Comparison of ENCODE assay signal across 8 cellular contexts in the genomic region with DNA sequence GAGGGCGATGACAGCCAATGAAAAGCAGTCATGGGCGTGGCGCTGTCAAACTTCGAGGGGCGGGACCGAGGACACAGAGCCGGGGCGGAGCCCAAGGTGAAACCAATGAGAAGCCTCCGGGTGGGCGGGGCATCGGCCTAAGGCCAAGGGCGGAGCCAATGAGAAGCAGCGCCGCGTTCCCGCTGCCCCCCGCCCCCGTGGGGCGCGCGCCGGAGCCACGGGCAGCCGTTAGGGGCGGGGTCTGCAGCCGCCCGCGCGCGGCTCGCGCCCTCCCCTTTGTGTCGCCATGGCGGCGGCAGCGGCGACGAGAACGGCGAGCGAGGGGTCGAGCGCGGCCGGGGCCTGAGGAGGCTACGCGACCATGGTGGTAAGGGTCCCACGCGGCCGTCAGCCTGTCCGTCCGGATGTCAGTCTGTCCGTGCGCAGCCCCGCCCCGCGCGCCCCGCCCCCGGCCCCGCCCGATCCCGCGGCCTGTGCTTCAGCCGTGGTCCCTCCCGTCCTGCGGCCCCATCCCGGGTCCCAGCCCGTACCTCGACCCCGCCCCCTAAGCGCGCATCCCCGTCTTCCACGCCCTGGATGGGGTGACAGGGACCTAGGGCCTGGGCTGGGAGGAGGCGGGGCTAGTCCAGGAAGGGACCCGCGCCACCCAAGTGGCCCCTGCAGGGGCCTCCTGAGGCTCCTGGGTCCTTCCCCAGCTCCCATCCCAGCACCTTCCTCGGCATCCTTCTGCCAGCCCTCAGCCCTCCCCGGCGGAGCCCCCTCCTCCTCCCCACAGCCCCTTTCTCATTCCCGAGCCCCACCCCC. TPM values are rescaled to one million over a fixed set of nuclear protein-coding genes. Genes with fewer than 3 reads are reported as not detected.
DNase-seq lines count a peak whose midpoint lies in the region; FAIRE-seq and TF ChIP-seq lines count a peak whose summit lies in the region.

A gene with protein sequence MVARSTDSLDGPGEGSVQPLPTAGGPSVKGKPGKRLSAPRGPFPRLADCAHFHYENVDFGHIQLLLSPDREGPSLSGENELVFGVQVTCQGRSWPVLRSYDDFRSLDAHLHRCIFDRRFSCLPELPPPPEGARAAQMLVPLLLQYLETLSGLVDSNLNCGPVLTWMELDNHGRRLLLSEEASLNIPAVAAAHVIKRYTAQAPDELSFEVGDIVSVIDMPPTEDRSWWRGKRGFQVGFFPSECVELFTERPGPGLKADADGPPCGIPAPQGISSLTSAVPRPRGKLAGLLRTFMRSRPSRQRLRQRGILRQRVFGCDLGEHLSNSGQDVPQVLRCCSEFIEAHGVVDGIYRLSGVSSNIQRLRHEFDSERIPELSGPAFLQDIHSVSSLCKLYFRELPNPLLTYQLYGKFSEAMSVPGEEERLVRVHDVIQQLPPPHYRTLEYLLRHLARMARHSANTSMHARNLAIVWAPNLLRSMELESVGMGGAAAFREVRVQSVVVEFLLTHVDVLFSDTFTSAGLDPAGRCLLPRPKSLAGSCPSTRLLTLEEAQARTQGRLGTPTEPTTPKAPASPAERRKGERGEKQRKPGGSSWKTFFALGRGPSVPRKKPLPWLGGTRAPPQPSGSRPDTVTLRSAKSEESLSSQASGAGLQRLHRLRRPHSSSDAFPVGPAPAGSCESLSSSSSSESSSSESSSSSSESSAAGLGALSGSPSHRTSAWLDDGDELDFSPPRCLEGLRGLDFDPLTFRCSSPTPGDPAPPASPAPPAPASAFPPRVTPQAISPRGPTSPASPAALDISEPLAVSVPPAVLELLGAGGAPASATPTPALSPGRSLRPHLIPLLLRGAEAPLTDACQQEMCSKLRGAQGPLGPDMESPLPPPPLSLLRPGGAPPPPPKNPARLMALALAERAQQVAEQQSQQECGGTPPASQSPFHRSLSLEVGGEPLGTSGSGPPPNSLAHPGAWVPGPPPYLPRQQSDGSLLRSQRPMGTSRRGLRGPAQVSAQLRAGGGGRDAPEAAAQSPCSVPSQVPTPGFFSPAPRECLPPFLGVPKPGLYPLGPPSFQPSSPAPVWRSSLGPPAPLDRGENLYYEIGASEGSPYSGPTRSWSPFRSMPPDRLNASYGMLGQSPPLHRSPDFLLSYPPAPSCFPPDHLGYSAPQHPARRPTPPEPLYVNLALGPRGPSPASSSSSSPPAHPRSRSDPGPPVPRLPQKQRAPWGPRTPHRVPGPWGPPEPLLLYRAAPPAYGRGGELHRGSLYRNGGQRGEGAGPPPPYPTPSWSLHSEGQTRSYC (plus strand): TSS at position 267 of the 804 bp plus-strand sequence. CDS start 95 bp downstream, at position 362.

- H3K36me3 Mint-ChIP-seq in HFFc6 (ENCODE audit: low read depth), result no peaks in the 10 kb centered on the region

- no peak within 1 kb of the TSS for H2BK12ac ChIP-seq in neuronal stem cell (ENCODE audit: low read length)

- no peak within 1 kb of the TSS for H3K27ac ChIP-seq in neuronal stem cell (replicated peaks; ENCODE audit: low read length)
- H3K27ac ChIP-seq in subcutaneous abdominal adipose tissue (ENCODE audit: low read depth, low read length), result no peak within 1 kb of the TSS

- in situ Hi-C loops in SK-MEL-5 (cut with HindIII; ENCODE audit: low pct_unique_long_range_greater_than_20kb, low sequenced_read_pairs), result no loop called here

- peaks cover 19 to 20% of the 10 kb centered on the region in 2 donors for H3K4me1 ChIP-seq in neuronal stem cell (ENCODE audit: control insufficient read depth in 2 of 2, insufficient read depth in 1 of 2, low read depth in 1 of 2, low read length in 2 of 2)
- H3K4me1 ChIP-seq in subcutaneous abdominal adipose tissue (ENCODE audit: control insufficient read depth in 5 of 5, insufficient read depth in 5 of 5, low read length in 5 of 5), result peaks cover 5 to 18% (median 10%) of the 10 kb centered on the region in 5 donors

- peak within 1 kb of the TSS; percentile 36 for H3K27ac Mint-ChIP-seq in HFFc6

- H3K4me3 ChIP-seq in neuronal stem cell (ENCODE audit: low read length in 2 of 2), result peak within 1 kb of the TSS; percentile 66 to 98
- H3K4me3 ChIP-seq in subcutaneous abdominal adipose tissue (ENCODE audit: low read depth in 1 of 5, low read length in 5 of 5), result peak within 1 kb of the TSS; percentile 67 to 77 (median 72)

- peak within 1 kb of the TSS; percentile 88 for H3K4me3 Mint-ChIP-seq in HFFc6

- no peak within 1 kb of the TSS for H3K4ac ChIP-seq in neuronal stem cell (ENCODE audit: low read length)

- TF ChIP-seq CTCF in HFFc6 (IDR thresholded peaks at IDR 0.05), result no peak

- H3K9me3 ChIP-seq in neuronal stem cell (replicated peaks in 1 of 2; ENCODE audit: control insufficient read depth in 2 of 2, insufficient read depth in 1 of 2, low read depth in 1 of 2, low read length in 2 of 2) (no peaks in the 10 kb centered on the region), subcutaneous abdominal adipose tissue (ENCODE audit: control insufficient read depth in 5 of 5, low read length in 5 of 5) (no peaks in the 10 kb centered on the region)

- peak within 1 kb of the TSS; percentile 67 for H3K4me2 ChIP-seq in neuronal stem cell (ENCODE audit: insufficient read depth, low read length, poor library complexity, severe bottlenecking)

- H3K79me1 ChIP-seq in neuronal stem cell (ENCODE audit: low read depth, low read length), result peaks cover 2% of the 10 kb centered on the region

- H3K18ac ChIP-seq in neuronal stem cell (ENCODE audit: low read length), result peak within 1 kb of the TSS; percentile 90

- H2AFZ ChIP-seq in neuronal stem cell (ENCODE audit: low read length), result peak within 1 kb of the TSS; percentile 89

- no peak within 1 kb of the TSS for H3K14ac ChIP-seq in neuronal stem cell (ENCODE audit: low read length)

- H3K9ac ChIP-seq in neuronal stem cell (ENCODE audit: low read depth, low read length, poor library complexity) (peak within 1 kb of the TSS; percentile 96), subcutaneous abdominal adipose tissue (ENCODE audit: low read length in 5 of 5) (peak within 1 kb of the TSS in 3 of 5 donors; percentile 34 to 52 (median 39))

- no peaks in the 10 kb centered on the region for H3K27me3 ChIP-seq in neuronal stem cell (ENCODE audit: control insufficient read depth in 3 of 3, insufficient read depth in 3 of 3, low read depth in 1 of 3, low read length in 3 of 3)
- no peaks in the 10 kb centered on the region for H3K27me3 ChIP-seq in subcutaneous abdominal adipose tissue (ENCODE audit: control insufficient read depth in 5 of 5, insufficient read depth in 4 of 5, low read length in 5 of 5)

- H2AK5ac ChIP-seq in neuronal stem cell (ENCODE audit: low read depth, low read length), result peak within 1 kb of the TSS; percentile 60

- peak within 1 kb of the TSS; percentile 93 for H2BK5ac ChIP-seq in neuronal stem cell (ENCODE audit: low read length)

- peak within 1 kb of the TSS; percentile 4 for H2BK15ac ChIP-seq in neuronal stem cell (ENCODE audit: low read length)

- no peak within 1 kb of the TSS for H4K8ac ChIP-seq in neuronal stem cell (ENCODE audit: low read depth, low read length)

- peak; percentile 92 for DNase-seq in GM04504 (ENCODE audit: low read depth)
- peak; percentile 95 for DNase-seq in HFFc6
- peak; percentile 99 for DNase-seq in NAMALWA (ENCODE audit: low spot score)
- peak; percentile 97 for DNase-seq in SK-MEL-5 (ENCODE audit: low read depth, low spot score)
- peak; percentile 91 to 99 (median 96) for DNase-seq in activated naive CD4-positive, alpha-beta T cell (lab: John Stamatoyannopoulos, UW)
- peak; percentile 98 to 99 for DNase-seq in frontal cortex (ENCODE audit: low spot score in 2 of 2)
- DNase-seq in neuronal stem cell (ENCODE audit: low spot score), result peak; percentile 98

- peak; percentile 30 for FAIRE-seq in frontal cortex (lab: Jason Lieb, UNC)

- no CpG with 5 or more reads among the region's 82 CpGs for WGBS in neuronal stem cell (ENCODE audit: extremely low coverage in 2 of 2, insufficient read length in 2 of 2, insufficient replicate concordance in 1 of 2), 2 donors

- peaks cover 22% of the 10 kb centered on the region for H3K4me1 Mint-ChIP-seq in HFFc6 (ENCODE audit: low read depth)

- H3K9me3 Mint-ChIP-seq in HFFc6, result no peaks in the 10 kb centered on the region

- H3K36me3 ChIP-seq in neuronal stem cell (replicated peaks in 1 of 2; ENCODE audit: control insufficient read depth in 2 of 2, insufficient read depth in 2 of 2, low read length in 2 of 2), result peaks cover 10 to 34% of the 10 kb centered on the region in 2 donors
- peaks cover 0 to 19% (median 6%) of the 10 kb centered on the region in 5 donors for H3K36me3 ChIP-seq in subcutaneous abdominal adipose tissue (ENCODE audit: control insufficient read depth in 5 of 5, insufficient read depth in 5 of 5, low read length in 5 of 5)

- H3K23ac ChIP-seq in neuronal stem cell (ENCODE audit: low read depth, low read length, poor library complexity), result no peak within 1 kb of the TSS

- no peaks in the 10 kb centered on the region; the same call in 1 of the 2 replicates for H3K27me3 Mint-ChIP-seq in HFFc6 (ENCODE audit: insufficient read depth)

- H2BK120ac ChIP-seq in neuronal stem cell (ENCODE audit: low read depth, low read length), result peak within 1 kb of the TSS; percentile 82

- H4K91ac ChIP-seq in neuronal stem cell (ENCODE audit: low read depth, low read length, poor library complexity), result no peak within 1 kb of the TSS

RNA-seq across cellular contexts. Expression of the gene that starts here (rescaled TPM):
- 10 to 100 TPM in 1 of 6 experiments, 1 to 10 TPM in 5; 5.4 to 11.0 (median 8.8) TPM for total RNA-seq in HFFc6 (2021; fragmentation: NEBNext Ultra II Directional; extraction: Animal tissue kit (Norgen Biotek cat#: 25700))
- total RNA-seq in SK-MEL-5 (2014; rRNA removed; shearing (Covaris generic)), result 0.83 and 0.87 TPM in 2 replicates
- polyA plus RNA-seq in SK-MEL-5 (2015; cell fraction: cytosol; rRNA removed), result 4.2 and 9.4 TPM in 2 replicates
- polyA plus RNA-seq in SK-MEL-5 (2015; cell fraction: nucleus; rRNA removed), result 21.9 and 33.9 TPM in 2 replicates
- total RNA-seq in frontal cortex, result 52.6 TPM
- 36.2 TPM for polyA plus RNA-seq in neuronal stem cell (2013, experiment 1 of 2)
- 37.5 TPM for polyA plus RNA-seq in neuronal stem cell (2013, experiment 2 of 2)
